8 cellular contexts compared by ENCODE assay signal in the genomic region with DNA sequence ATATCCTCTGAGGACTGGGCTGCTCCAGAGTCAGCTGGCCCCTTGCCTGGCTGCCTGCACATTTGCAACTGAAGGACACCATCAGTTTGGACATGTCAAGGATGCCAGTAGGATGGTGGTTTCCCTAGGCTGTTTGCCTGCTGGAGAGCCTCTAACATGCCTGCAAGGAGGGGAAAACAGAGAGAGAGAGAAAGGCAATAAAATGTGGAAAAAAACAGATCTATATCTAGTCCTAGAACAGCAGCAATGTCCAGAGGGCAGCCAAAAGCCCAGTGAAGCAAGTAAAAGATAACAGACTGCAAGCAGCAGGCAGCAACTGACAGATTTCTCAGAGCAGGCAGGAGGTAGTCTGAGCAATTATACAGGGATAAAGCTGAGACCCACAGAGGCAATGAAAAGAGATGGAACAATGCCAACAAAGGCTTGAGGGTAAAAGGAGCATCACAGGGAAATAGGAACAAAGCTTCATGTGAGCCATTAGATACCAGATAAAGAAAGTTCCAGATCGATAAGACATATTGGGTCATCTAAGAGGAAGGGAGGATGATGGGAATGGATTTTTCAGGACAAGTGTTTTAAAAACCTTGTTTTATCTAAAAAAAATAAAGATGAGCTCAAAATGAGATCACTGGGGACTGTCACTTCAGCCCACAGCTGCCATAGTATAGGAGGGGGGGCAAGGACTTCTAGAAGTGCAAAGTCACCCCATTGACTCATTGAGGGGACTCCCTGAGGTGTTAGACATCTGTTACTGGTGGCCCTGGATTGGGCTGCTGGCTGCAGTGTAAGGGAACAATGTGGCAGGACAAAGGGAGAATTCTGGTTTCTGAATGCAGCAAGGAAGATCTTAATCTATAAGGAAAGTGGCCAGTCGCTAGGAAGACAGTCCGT. TPM values are rescaled to one million over a fixed set of nuclear protein-coding genes. Genes with fewer than 3 reads are reported as not detected.
A peak's percentile ranks its signal among the peaks of the same experiment; 100 is the strongest.
DNase-seq lines count a peak whose midpoint lies in the region; ATAC-seq and TF ChIP-seq lines count a peak whose summit lies in the region.

No MANE protein-coding gene starts in this region.

- H3K4me2 ChIP-seq in neural cell (ENCODE audit: low read length) = peak overlapping the region; percentile 9

- peak overlapping the region; percentile 6 for H3K9ac ChIP-seq in neural cell (ENCODE audit: low read length)

- H3K9me3 ChIP-seq in neural cell (ENCODE audit: low read length) = no peaks in the 10 kb centered on the region
- no peaks in the 10 kb centered on the region for H3K9me3 ChIP-seq in CD8-positive, alpha-beta memory T cell (ENCODE audit: low read length)

- ATAC-seq in GM19023 (IDR thresholded peaks at IDR 0.05; ENCODE audit: unreplicated experiment) = no peak

- no peak for TF ChIP-seq EP300 in neural cell (conservative IDR thresholded peaks at IDR 0.05; ENCODE audit: poor library complexity, severe bottlenecking)

- H3K27me3 ChIP-seq in brain microvascular endothelial cell (replicated peaks) (no peaks in the 10 kb centered on the region), neural cell (ENCODE audit: insufficient read depth, low read depth, low read length) (no peaks in the 10 kb centered on the region)
- H3K27me3 ChIP-seq in CD8-positive, alpha-beta memory T cell (ENCODE audit: insufficient read depth, low read length, poor library complexity, severe bottlenecking) = no peaks in the 10 kb centered on the region

- intact Hi-C loops in CD14-positive monocyte (cut with micrococcal nuclease) = no loop called here

- H2AFZ ChIP-seq in neural cell (ENCODE audit: low read depth, low read length) = peak overlapping the region; percentile 37

- no peaks in the 10 kb centered on the region for H3K9me3 Mint-ChIP-seq in CD8-positive, alpha-beta memory T cell
- H3K9me3 Mint-ChIP-seq in CD14-positive monocyte = no peaks in the 10 kb centered on the region

- H3K4me1 Mint-ChIP-seq in CD8-positive, alpha-beta memory T cell = no peaks in the 10 kb centered on the region
- no peaks in the 10 kb centered on the region for H3K4me1 Mint-ChIP-seq in CD14-positive monocyte

- in situ Hi-C loops in brain microvascular endothelial cell (cut with HindIII; ENCODE audit: low pct_ligation_motif_present, low sequenced_read_pairs) = no loop called here

- no peaks in the 10 kb centered on the region for H4K20me1 ChIP-seq in neural cell (ENCODE audit: insufficient read depth)

- H3K79me2 ChIP-seq in neural cell (replicated peaks; ENCODE audit: insufficient read depth, low read length) = no peaks in the 10 kb centered on the region

- no peaks in the 10 kb centered on the region for H3K36me3 ChIP-seq in brain microvascular endothelial cell (replicated peaks)
- H3K36me3 ChIP-seq in neural cell (ENCODE audit: insufficient read depth, low read length) = no peaks in the 10 kb centered on the region
- H3K36me3 ChIP-seq in CD8-positive, alpha-beta memory T cell (ENCODE audit: insufficient read depth, low read length) = no peaks in the 10 kb centered on the region

- CTCF ChIA-PET in CD8-positive, alpha-beta memory T cell (lab: Charles Lee) = no interaction called here

- POLR2A ChIA-PET in CD8-positive, alpha-beta memory T cell (lab: Charles Lee) = no interaction called here

- peak; percentile 78 for DNase-seq in DMS53 (lab: John Stamatoyannopoulos, UW)
- DNase-seq in NCI-H2081 treated with DMSO at 0.1 percent for 48 hours (lab: John Stamatoyannopoulos, UW) = peak; percentile 21
- DNase-seq in brain microvascular endothelial cell = peak; percentile 7
- no peak for DNase-seq in CD8-positive, alpha-beta memory T cell
- DNase-seq in CD14-positive monocyte (ENCODE audit: low spot score) = no peak
- no peak for DNase-seq in NK-92 treated with Interleukin-12 subunit alpha and Interleukin-12 subunit beta, amount 100 ng/mL, for 24 hours (lab: John Stamatoyannopoulos, UW)

- H3F3A ChIP-seq in neural cell (ENCODE audit: insufficient read depth, low read length, poor library complexity, severe bottlenecking) = no peaks in the 10 kb centered on the region

- H3K27me3 Mint-ChIP-seq in CD8-positive, alpha-beta memory T cell = peaks cover 0 to 4% of the 10 kb centered on the region in 2 donors
- peaks cover 0 to 4% (median 0%) of the 10 kb centered on the region in 3 donors for H3K27me3 Mint-ChIP-seq in CD14-positive monocyte (ENCODE audit: low read depth in 3 of 3)

- no peaks in the 10 kb centered on the region for H3K36me3 Mint-ChIP-seq in CD8-positive, alpha-beta memory T cell
- H3K36me3 Mint-ChIP-seq in CD14-positive monocyte = no peaks in the 10 kb centered on the region

- H3K4me1 ChIP-seq in CD8-positive, alpha-beta memory T cell (ENCODE audit: insufficient read depth, low read length) = no peaks in the 10 kb centered on the region

- H3K4me3 Mint-ChIP-seq in CD8-positive, alpha-beta memory T cell = no peak overlapping the region
- no peak overlapping the region for H3K4me3 Mint-ChIP-seq in CD14-positive monocyte

- TF ChIP-seq RAD21 in neural cell (conservative IDR thresholded peaks at IDR 0.05) = no peak

- H3K4me3 ChIP-seq in brain microvascular endothelial cell (ENCODE audit: low read depth, low read length) (no peak overlapping the region), neural cell (ENCODE audit: low read length) (peak overlapping the region; percentile 7)
- H3K4me3 ChIP-seq in CD8-positive, alpha-beta memory T cell (ENCODE audit: low read length) = no peak overlapping the region

- H3K27ac Mint-ChIP-seq in CD8-positive, alpha-beta memory T cell = no peak overlapping the region
- no peak overlapping the region for H3K27ac Mint-ChIP-seq in CD14-positive monocyte

- TF ChIP-seq CTCF in brain microvascular endothelial cell (IDR thresholded peaks at IDR 0.05; ENCODE audit: low read depth, low read length, missing control alignments) (no peak), neural cell (IDR thresholded peaks at IDR 0.05; ENCODE audit: poor library complexity, severe bottlenecking) (no peak), CD14-positive monocyte (IDR thresholded peaks at IDR 0.05) (no peak)

- H3K9me2 ChIP-seq in neural cell (ENCODE audit: insufficient read depth, low read length) = no peaks in the 10 kb centered on the region

- no peak overlapping the region for H3K27ac ChIP-seq in brain microvascular endothelial cell
- peak overlapping the region; percentile 46 for H3K27ac ChIP-seq in neural cell (ENCODE audit: low read length)
- H3K27ac ChIP-seq in CD8-positive, alpha-beta memory T cell (ENCODE audit: low read depth, low read length) = no peak overlapping the region

TF ChIP-seq in neural cell, 6 proteins besides CTCF, POLR2A, EP300 and RAD21:
- TF ChIP-seq, protein P1, sequence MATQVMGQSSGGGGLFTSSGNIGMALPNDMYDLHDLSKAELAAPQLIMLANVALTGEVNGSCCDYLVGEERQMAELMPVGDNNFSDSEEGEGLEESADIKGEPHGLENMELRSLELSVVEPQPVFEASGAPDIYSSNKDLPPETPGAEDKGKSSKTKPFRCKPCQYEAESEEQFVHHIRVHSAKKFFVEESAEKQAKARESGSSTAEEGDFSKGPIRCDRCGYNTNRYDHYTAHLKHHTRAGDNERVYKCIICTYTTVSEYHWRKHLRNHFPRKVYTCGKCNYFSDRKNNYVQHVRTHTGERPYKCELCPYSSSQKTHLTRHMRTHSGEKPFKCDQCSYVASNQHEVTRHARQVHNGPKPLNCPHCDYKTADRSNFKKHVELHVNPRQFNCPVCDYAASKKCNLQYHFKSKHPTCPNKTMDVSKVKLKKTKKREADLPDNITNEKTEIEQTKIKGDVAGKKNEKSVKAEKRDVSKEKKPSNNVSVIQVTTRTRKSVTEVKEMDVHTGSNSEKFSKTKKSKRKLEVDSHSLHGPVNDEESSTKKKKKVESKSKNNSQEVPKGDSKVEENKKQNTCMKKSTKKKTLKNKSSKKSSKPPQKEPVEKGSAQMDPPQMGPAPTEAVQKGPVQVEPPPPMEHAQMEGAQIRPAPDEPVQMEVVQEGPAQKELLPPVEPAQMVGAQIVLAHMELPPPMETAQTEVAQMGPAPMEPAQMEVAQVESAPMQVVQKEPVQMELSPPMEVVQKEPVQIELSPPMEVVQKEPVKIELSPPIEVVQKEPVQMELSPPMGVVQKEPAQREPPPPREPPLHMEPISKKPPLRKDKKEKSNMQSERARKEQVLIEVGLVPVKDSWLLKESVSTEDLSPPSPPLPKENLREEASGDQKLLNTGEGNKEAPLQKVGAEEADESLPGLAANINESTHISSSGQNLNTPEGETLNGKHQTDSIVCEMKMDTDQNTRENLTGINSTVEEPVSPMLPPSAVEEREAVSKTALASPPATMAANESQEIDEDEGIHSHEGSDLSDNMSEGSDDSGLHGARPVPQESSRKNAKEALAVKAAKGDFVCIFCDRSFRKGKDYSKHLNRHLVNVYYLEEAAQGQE (IDR thresholded peaks at IDR 0.05; ENCODE audit: borderline replicate concordance) = no peak
- TF ChIP-seq POLR2AphosphoS5 (IDR thresholded peaks at IDR 0.05) (no peak), EZH2 (IDR thresholded peaks at IDR 0.05; ENCODE audit: borderline replicate concordance, insufficient read depth, low read length, poor library complexity, severe bottlenecking) (no peak), SMC3 (conservative IDR thresholded peaks at IDR 0.05; ENCODE audit: poor library complexity) (no peak), MXI1 (conservative IDR thresholded peaks at IDR 0.05; ENCODE audit: poor library complexity, severe bottlenecking) (no peak), TAF1 (IDR thresholded peaks at IDR 0.05; ENCODE audit: low read depth) (no peak)
TF ChIP-seq in neural cell: peak in this region for 0.

RNA-seq across cellular contexts. Expression of a gene that starts 38.6 kb away (rescaled TPM):
- polyA plus RNA-seq in neural cell (13.7 and 17.1 TPM in 2 replicates), CD14-positive monocyte (1 to 10 TPM; 7.5 to 9.6 TPM)
- 14.6 and 20.0 TPM in 2 replicates for polyA minus RNA-seq in neural cell
- total RNA-seq in CD8-positive, alpha-beta memory T cell = 10 to 100 TPM; 35.2 to 36.2 TPM
- 9.8 TPM for polyA plus RNA-seq in CD8-positive, alpha-beta memory T cell

Comparison
In these comparisons a context has a peak if more than half of its experiments do, and no peak if none do; other contexts are left out.
1. DNase-seq: peak in DMS53 (single experiment), NCI-H2081 treated with DMSO at 0.1 percent for 48 hours (single experiment) and brain microvascular endothelial cell (single experiment); none in CD8-positive, alpha-beta memory T cell (0 of 5), CD14-positive monocyte (single experiment) and NK-92 treated with Interleukin-12 subunit alpha and Interleukin-12 subunit beta, amount 100 ng/mL, for 24 hours (single experiment).